ENCODE assay signal across 1 cellular context in the genomic region with DNA sequence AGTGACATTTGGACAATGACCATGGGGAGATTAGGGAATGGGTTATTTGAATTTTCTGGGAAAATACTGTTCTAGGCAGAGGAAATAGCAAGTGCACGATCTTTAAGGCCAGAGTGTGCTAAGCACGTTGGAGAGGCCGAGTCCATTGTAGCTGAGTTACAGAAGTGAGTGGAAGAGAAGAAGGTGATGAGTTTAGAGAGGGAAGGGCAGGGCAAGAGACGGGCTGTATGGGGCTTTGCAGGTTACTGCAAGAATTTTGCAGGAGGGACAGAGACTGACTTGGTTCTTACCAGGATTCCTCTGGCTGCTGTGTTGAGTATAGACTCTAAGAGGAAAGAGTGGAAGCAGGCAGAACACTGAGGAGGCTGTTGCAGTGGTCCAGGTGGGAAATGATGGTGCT.
TF ChIP-seq lines count a peak whose summit lies in the region.

No MANE protein-coding gene starts in this region.

TF ChIP-seq in GM12878, 131 proteins besides CTCF, POLR2A, EP300 and RAD21 (continued from another document):
- TF ChIP-seq YBX1 (IDR thresholded peaks at IDR 0.05) (no peak), SPI1 (IDR thresholded peaks at IDR 0.05; ENCODE audit: borderline replicate concordance, insufficient read depth, low read depth, low read length) (no peak), IKZF2 (IDR thresholded peaks at IDR 0.05) (no peak; a peak in 1 of 4 replicates)
